Comparison of ENCODE assay signal across 21 cellular contexts in the genomic region with DNA sequence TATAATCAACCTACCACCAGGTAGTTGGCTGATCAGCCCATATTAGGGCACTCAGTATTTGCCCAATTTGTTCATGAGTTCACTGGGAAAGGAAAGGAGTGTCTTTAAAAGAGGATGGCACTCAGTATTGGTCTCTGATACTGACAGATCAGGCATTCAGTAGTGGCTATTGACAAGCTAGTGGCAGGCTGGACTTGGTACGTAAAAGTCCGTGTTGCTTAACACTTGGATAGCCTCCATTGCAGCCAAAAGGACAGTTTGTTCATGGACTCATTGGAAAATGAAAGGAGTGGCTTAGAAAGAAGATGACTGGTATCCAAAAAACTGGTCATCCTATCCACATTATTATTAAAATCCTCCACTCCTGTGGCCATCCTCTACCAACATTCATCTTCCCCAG.
"Had no signal": no experiment of that assay in that cellular context is flagged by ENCODE, and none has a peak within 500 bp of the region (broad histone marks: within the 10 kb centered on the region; RNA-seq: fewer than 3 reads in every experiment).

No MANE protein-coding gene starts in this region.

- H3K4me2 ChIP-seq: neural progenitor cell had no signal

- H3K4me3 ChIP-seq: colonic mucosa, mucosa of descending colon, neural progenitor cell, psoas muscle, thoracic aorta, tibial nerve, upper lobe of right lung, vagina had no signal

- H3K9me3 ChIP-seq: colonic mucosa, mucosa of descending colon, psoas muscle, thoracic aorta, tibial nerve, upper lobe of right lung, vagina had no signal

- H3K4me1 ChIP-seq: colonic mucosa, neural progenitor cell, psoas muscle, upper lobe of right lung, vagina had no signal

- H2AFZ ChIP-seq: neural progenitor cell had no signal

- H3K36me3 ChIP-seq: colonic mucosa, neural progenitor cell, thoracic aorta, tibial nerve, upper lobe of right lung, vagina had no signal

- H3K9ac ChIP-seq: neural progenitor cell had no signal

- H3K27ac ChIP-seq: colonic mucosa, epithelial cell of prostate, neural progenitor cell, psoas muscle, thoracic aorta, tibial nerve, upper lobe of right lung, vagina had no signal

- DNase-seq: colonic mucosa; effector CD8-positive, alpha-beta T cell; endodermal cell; mesenchymal stem cell; mucosa of descending colon; naive B cell; psoas muscle; right cardiac atrium; small intestine; stimulated activated CD4-positive, alpha-beta T cell treated with anti-CD3 and anti-CD28 coated beads, Interleukin-15, amount 100 ng/mL, for 24 hours; stimulated activated CD4-positive, alpha-beta T cell treated with anti-CD3 and anti-CD28 coated beads, Interleukin-2, amount 100 ng/mL, for 48 hours; stimulated activated naive B cell treated with anti-CD40 and anti-IgM and Interleukin-4, amounts not matched to agents 10 μg/mL and 1 μg/mL and 100 μg/mL, for 72 hours; upper lobe of right lung had no signal

- H3K27me3 ChIP-seq: colonic mucosa, neural progenitor cell, tibial nerve, upper lobe of right lung, vagina had no signal

- FAIRE-seq: keratinocyte, small intestine had no signal

- ATAC-seq: esophagus mucosa; mucosa of descending colon; natural killer cell treated with Interleukin-12 subunit alpha and Interleukin-12 subunit beta and Interleukin-15 and Interleukin-18, amount 100 ng/mL, for 72 hours; psoas muscle; right cardiac atrium; stimulated activated naive B cell treated with anti-CD40 and anti-IgM and Interleukin-4, amounts not matched to agents 10 μg/mL and 1 μg/mL and 100 μg/mL, for 72 hours; upper lobe of right lung had no signal
